Comparison of ENCODE assay signal across 17 cellular contexts in the genomic region with DNA sequence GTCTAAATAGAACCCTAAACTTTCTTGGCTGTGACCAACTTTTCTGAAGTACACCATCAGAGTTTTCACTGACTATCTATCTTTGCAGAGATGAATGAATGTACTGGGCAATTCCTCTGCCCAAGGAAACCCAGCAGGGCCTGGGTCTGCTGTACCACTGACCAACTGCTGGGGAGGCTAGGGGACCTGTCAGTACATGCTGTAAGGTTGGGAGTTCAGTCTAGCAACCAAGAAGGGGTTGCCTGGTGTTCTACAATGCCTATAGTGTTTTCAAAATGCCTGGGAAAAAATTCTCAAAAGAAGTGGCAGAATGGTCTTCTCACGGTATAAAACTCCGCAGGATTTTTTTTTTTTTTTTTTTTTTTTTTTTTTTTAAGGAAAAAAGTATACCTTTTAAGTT.
"Had no signal": no experiment of that assay in that cellular context is flagged by ENCODE, and none has a peak within 500 bp of the region (broad histone marks: within the 10 kb centered on the region; RNA-seq: fewer than 3 reads in every experiment).

No MANE protein-coding gene starts in this region.

- H3K27ac Mint-ChIP-seq: activated naive CD4-positive, alpha-beta T cell treated with anti-CD3 and anti-CD28 coated beads, Interleukin-2, amount 50 U/mL, for 24 hours; stimulated activated naive B cell treated with anti-CD40 and anti-IgM and Interleukin-4, amounts not matched to agents 10 μg/mL and 1 μg/mL and 100 μg/mL, for 72 hours had no signal

- H3K4me1 ChIP-seq: adrenal gland, heart right ventricle, psoas muscle, tibial nerve had no signal

- H3K4me3 Mint-ChIP-seq: activated naive CD4-positive, alpha-beta T cell treated with anti-CD3 and anti-CD28 coated beads, Interleukin-2, amount 50 U/mL, for 24 hours; memory B cell; stimulated activated naive B cell treated with anti-CD40 and anti-IgM and Interleukin-4, amounts not matched to agents 10 μg/mL and 1 μg/mL and 100 μg/mL, for 72 hours had no signal

- H3K9me3 ChIP-seq: adrenal gland, heart right ventricle, psoas muscle, tibial nerve had no signal

- FAIRE-seq: colon, urothelium cell line had no signal

- H3K27ac ChIP-seq: epithelial cell of prostate, heart right ventricle, psoas muscle, tibial nerve, VCaP had no signal

- H3K4me1 Mint-ChIP-seq: activated naive CD4-positive, alpha-beta T cell treated with anti-CD3 and anti-CD28 coated beads, Interleukin-2, amount 50 U/mL, for 24 hours; memory B cell; stimulated activated naive B cell treated with anti-CD40 and anti-IgM and Interleukin-4, amounts not matched to agents 10 μg/mL and 1 μg/mL and 100 μg/mL, for 72 hours had no signal

- H3K4me3 ChIP-seq: adrenal gland, dorsolateral prefrontal cortex, heart right ventricle, psoas muscle, tibial nerve had no signal

- H3K27me3 Mint-ChIP-seq: activated naive CD4-positive, alpha-beta T cell treated with anti-CD3 and anti-CD28 coated beads, Interleukin-2, amount 50 U/mL, for 24 hours; memory B cell; stimulated activated naive B cell treated with anti-CD40 and anti-IgM and Interleukin-4, amounts not matched to agents 10 μg/mL and 1 μg/mL and 100 μg/mL, for 72 hours had no signal

- ATAC-seq: heart right ventricle; psoas muscle; sciatic nerve; stimulated activated naive B cell treated with anti-CD40 and anti-IgM and Interleukin-4, amounts not matched to agents 10 μg/mL and 1 μg/mL and 100 μg/mL, for 72 hours had no signal

- H3K27me3 ChIP-seq: adrenal gland, dorsolateral prefrontal cortex, heart right ventricle, tibial nerve had no signal

- H3K9me3 Mint-ChIP-seq: activated naive CD4-positive, alpha-beta T cell treated with anti-CD3 and anti-CD28 coated beads, Interleukin-2, amount 50 U/mL, for 24 hours; memory B cell; stimulated activated naive B cell treated with anti-CD40 and anti-IgM and Interleukin-4, amounts not matched to agents 10 μg/mL and 1 μg/mL and 100 μg/mL, for 72 hours had no signal

- DNase-seq: activated CD4-positive, alpha-beta T cell treated with anti-CD3 and anti-CD28 coated beads, Interleukin-2, amount 50 U/mL, for 4 hours; activated gamma-delta T cell; adrenal gland; dorsolateral prefrontal cortex; heart right ventricle; psoas muscle; stimulated activated CD4-positive, alpha-beta T cell treated with anti-CD3 and anti-CD28 coated beads, Interleukin-4, amount 100 ng/mL, for 24 hours; stimulated activated naive B cell treated with anti-CD40 and anti-IgM and Interleukin-4, amounts not matched to agents 10 μg/mL and 1 μg/mL and 100 μg/mL, for 72 hours; T-helper 2 cell had no signal
